2 cellular contexts compared by ENCODE assay signal in genomic region chr1:13752852-13753251, GRCh38.
TF ChIP-seq lines count a peak whose summit lies in the region.

No MANE protein-coding gene starts in this region.

TF ChIP-seq in GM12878, 131 proteins besides CTCF, POLR2A, EP300 and RAD21:
- TF ChIP-seq, protein P1, sequence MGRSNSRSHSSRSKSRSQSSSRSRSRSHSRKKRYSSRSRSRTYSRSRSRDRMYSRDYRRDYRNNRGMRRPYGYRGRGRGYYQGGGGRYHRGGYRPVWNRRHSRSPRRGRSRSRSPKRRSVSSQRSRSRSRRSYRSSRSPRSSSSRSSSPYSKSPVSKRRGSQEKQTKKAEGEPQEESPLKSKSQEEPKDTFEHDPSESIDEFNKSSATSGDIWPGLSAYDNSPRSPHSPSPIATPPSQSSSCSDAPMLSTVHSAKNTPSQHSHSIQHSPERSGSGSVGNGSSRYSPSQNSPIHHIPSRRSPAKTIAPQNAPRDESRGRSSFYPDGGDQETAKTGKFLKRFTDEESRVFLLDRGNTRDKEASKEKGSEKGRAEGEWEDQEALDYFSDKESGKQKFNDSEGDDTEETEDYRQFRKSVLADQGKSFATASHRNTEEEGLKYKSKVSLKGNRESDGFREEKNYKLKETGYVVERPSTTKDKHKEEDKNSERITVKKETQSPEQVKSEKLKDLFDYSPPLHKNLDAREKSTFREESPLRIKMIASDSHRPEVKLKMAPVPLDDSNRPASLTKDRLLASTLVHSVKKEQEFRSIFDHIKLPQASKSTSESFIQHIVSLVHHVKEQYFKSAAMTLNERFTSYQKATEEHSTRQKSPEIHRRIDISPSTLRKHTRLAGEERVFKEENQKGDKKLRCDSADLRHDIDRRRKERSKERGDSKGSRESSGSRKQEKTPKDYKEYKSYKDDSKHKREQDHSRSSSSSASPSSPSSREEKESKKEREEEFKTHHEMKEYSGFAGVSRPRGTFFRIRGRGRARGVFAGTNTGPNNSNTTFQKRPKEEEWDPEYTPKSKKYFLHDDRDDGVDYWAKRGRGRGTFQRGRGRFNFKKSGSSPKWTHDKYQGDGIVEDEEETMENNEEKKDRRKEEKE (IDR thresholded peaks at IDR 0.05), result no peak
- TF ChIP-seq MTA2 (IDR thresholded peaks at IDR 0.05; ENCODE audit: low read depth), result no peak
- no peak for TF ChIP-seq BHLHE40 (IDR thresholded peaks at IDR 0.05; ENCODE audit: borderline replicate concordance in 1 of 2, low read depth in 2 of 2, low read length in 1 of 2)
- no peak for TF ChIP-seq SUZ12 (IDR thresholded peaks at IDR 0.05; ENCODE audit: unreplicated experiment)
- no peak for TF ChIP-seq PML (IDR thresholded peaks at IDR 0.05; ENCODE audit: low read length)
- no peak for TF ChIP-seq ETV6 (conservative IDR thresholded peaks at IDR 0.05 in 1 of 2, IDR thresholded peaks at IDR 0.05 in 1 of 2; ENCODE audit: borderline replicate concordance in 1 of 2, low read depth in 1 of 2)
- no peak for TF ChIP-seq CBX3 (IDR thresholded peaks at IDR 0.05; ENCODE audit: borderline replicate concordance, low read depth)
- TF ChIP-seq EZH2 (IDR thresholded peaks at IDR 0.05; ENCODE audit: borderline replicate concordance, control insufficient read depth, low read depth, low read length), result no peak
- no peak for TF ChIP-seq ZNF207 (IDR thresholded peaks at IDR 0.05; ENCODE audit: borderline replicate concordance)

TF ChIP-seq in SK-N-SH treated with all-trans-retinoic acid at 6 μM for 48 hours, 23 proteins besides CTCF, POLR2A, EP300 and RAD21:
- no peak for TF ChIP-seq ISL1 (CRISPR knock-in tag; IDR thresholded peaks at IDR 0.05)
- TF ChIP-seq TOX (CRISPR knock-in tag; IDR thresholded peaks at IDR 0.05; ENCODE audit: borderline replicate concordance), result no peak
- no peak for TF ChIP-seq PATZ1 (CRISPR knock-in tag; IDR thresholded peaks at IDR 0.05; ENCODE audit: borderline replicate concordance)
- TF ChIP-seq ARNTL (CRISPR knock-in tag; IDR thresholded peaks at IDR 0.05; ENCODE audit: borderline replicate concordance, low read depth), result no peak
- no peak for TF ChIP-seq CSDC2 (CRISPR knock-in tag; IDR thresholded peaks at IDR 0.05)
- TF ChIP-seq, protein P2, sequence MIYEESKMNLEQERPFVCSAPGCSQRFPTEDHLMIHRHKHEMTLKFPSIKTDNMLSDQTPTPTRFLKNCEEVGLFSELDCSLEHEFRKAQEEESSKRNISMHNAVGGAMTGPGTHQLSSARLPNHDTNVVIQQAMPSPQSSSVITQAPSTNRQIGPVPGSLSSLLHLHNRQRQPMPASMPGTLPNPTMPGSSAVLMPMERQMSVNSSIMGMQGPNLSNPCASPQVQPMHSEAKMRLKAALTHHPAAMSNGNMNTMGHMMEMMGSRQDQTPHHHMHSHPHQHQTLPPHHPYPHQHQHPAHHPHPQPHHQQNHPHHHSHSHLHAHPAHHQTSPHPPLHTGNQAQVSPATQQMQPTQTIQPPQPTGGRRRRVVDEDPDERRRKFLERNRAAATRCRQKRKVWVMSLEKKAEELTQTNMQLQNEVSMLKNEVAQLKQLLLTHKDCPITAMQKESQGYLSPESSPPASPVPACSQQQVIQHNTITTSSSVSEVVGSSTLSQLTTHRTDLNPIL (CRISPR knock-in tag; IDR thresholded peaks at IDR 0.05; ENCODE audit: low read depth), result no peak
- no peak for TF ChIP-seq ZC3H10 (CRISPR knock-in tag; IDR thresholded peaks at IDR 0.05)
- TF ChIP-seq BACH2 (CRISPR knock-in tag; IDR thresholded peaks at IDR 0.05; ENCODE audit: borderline replicate concordance), result no peak
- no peak for TF ChIP-seq ESRRG (CRISPR knock-in tag; IDR thresholded peaks at IDR 0.05)
- no peak for TF ChIP-seq PPARA (CRISPR knock-in tag; IDR thresholded peaks at IDR 0.05; ENCODE audit: borderline replicate concordance)
